Comparison of ENCODE assay signal across 1 cellular context in the genomic region with DNA sequence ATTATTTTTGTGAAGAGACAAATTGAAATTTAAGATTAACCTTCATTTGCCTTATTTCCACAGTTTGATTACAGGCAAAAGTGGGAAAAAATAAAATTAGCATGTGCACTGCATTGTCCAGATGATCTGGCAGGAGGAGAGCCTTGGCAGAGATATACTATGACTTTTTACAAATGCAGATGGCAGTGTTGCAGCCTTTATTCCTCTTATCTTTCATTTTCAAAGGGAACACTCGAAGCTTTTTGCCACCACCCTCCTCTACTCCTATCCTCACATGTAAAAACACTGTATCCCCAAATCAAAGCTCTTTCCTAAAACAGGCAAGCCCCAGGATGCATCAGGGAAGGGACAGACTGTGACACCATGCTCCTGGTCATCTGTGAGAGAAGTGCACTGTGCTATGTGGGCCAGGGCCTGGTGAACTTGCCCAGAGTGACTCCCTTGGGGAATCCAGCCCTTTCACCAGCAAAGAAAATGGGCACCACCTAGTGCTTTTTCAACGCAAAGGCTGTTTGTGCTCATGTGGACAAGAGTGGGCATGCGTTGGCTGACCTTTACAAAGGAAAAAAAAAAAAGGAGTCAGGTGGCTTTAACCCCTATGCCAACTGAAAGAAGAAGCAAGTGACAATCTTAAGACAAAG.
TF ChIP-seq lines count a peak whose summit lies in the region.

No MANE protein-coding gene starts in this region.

TF ChIP-seq in HepG2, 621 proteins besides CTCF, POLR2A, EP300 and RAD21 (continued from another document):
- TF ChIP-seq, protein P1, sequence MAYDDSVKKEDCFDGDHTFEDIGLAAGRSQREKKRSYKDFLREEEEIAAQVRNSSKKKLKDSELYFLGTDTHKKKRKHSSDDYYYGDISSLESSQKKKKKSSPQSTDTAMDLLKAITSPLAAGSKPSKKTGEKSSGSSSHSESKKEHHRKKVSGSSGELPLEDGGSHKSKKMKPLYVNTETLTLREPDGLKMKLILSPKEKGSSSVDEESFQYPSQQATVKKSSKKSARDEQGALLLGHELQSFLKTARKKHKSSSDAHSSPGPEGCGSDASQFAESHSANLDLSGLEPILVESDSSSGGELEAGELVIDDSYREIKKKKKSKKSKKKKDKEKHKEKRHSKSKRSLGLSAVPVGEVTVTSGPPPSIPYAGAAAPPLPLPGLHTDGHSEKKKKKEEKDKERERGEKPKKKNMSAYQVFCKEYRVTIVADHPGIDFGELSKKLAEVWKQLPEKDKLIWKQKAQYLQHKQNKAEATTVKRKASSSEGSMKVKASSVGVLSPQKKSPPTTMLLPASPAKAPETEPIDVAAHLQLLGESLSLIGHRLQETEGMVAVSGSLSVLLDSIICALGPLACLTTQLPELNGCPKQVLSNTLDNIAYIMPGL (CRISPR knock-in tag; IDR thresholded peaks at IDR 0.05; ENCODE audit: borderline replicate concordance in 1 of 2, low read depth in 1 of 2), result 0 out of 4 replicates have a peak, but pooled peaks of 1 of the 2 experiments have one; percentile 52
- TF ChIP-seq REXO4 (CRISPR knock-in tag; IDR thresholded peaks at IDR 0.05; ENCODE audit: borderline replicate concordance) (no peak), POGK (CRISPR knock-in tag; conservative IDR thresholded peaks at IDR 0.05) (no peak), FOXA1 (IDR thresholded peaks at IDR 0.05) (no peak), FOXA1 (CRISPR knock-in tag; IDR thresholded peaks at IDR 0.05) (no peak), STAG1 (CRISPR knock-in tag; IDR thresholded peaks at IDR 0.05) (peak; percentile 88), RBM39 (IDR thresholded peaks at IDR 0.05; ENCODE audit: low read depth, low read length, poor library complexity, severe bottlenecking) (no peak), HMG20B (CRISPR knock-in tag; conservative IDR thresholded peaks at IDR 0.05) (no peak), RELA (CRISPR knock-in tag; IDR thresholded peaks at IDR 0.05) (no peak), PHF5A (CRISPR knock-in tag; IDR thresholded peaks at IDR 0.05; ENCODE audit: low read depth, unreplicated experiment) (no peak), ZNF672 (CRISPR knock-in tag; IDR thresholded peaks at IDR 0.05) (no peak), HIC2 (CRISPR knock-in tag; IDR thresholded peaks at IDR 0.05; ENCODE audit: low read depth) (0 out of 2 replicates have a peak, but pooled peaks have one; percentile 32), KLF16 (CRISPR knock-in tag; IDR thresholded peaks at IDR 0.05) (0 out of 4 replicates have a peak, but pooled peaks of 1 of the 2 experiments have one; percentile 26), GATAD2A (CRISPR knock-in tag; IDR thresholded peaks at IDR 0.05) (0 out of 2 replicates have a peak, but pooled peaks have one; percentile 20), MEIS1 (CRISPR knock-in tag; IDR thresholded peaks at IDR 0.05; ENCODE audit: borderline replicate concordance) (no peak), NFIB (CRISPR knock-in tag; IDR thresholded peaks at IDR 0.05; ENCODE audit: borderline replicate concordance) (no peak), MZF1 (CRISPR knock-in tag; IDR thresholded peaks at IDR 0.05; ENCODE audit: borderline replicate concordance) (no peak), ZKSCAN1 (IDR thresholded peaks at IDR 0.05; ENCODE audit: low read length) (no peak), ELF4 (CRISPR knock-in tag; IDR thresholded peaks at IDR 0.05; ENCODE audit: borderline replicate concordance) (no peak), CEBPG (CRISPR knock-in tag; IDR thresholded peaks at IDR 0.05) (no peak), ZBTB26 (CRISPR knock-in tag; IDR thresholded peaks at IDR 0.05; ENCODE audit: borderline replicate concordance) (no peak), NFATC3 (CRISPR knock-in tag; IDR thresholded peaks at IDR 0.05) (no peak), GTF3A (CRISPR knock-in tag; conservative IDR thresholded peaks at IDR 0.05) (no peak), ZSCAN9 (CRISPR knock-in tag; IDR thresholded peaks at IDR 0.05; ENCODE audit: borderline replicate concordance) (0 out of 2 replicates have a peak, but pooled peaks have one; percentile 74), CREM (IDR thresholded peaks at IDR 0.05) (no peak), CREM (CRISPR knock-in tag; IDR thresholded peaks at IDR 0.05) (no peak), ADNP (CRISPR knock-in tag; IDR thresholded peaks at IDR 0.05) (no peak), ZBTB21 (CRISPR knock-in tag; IDR thresholded peaks at IDR 0.05) (no peak)
- TF ChIP-seq, protein P2, sequence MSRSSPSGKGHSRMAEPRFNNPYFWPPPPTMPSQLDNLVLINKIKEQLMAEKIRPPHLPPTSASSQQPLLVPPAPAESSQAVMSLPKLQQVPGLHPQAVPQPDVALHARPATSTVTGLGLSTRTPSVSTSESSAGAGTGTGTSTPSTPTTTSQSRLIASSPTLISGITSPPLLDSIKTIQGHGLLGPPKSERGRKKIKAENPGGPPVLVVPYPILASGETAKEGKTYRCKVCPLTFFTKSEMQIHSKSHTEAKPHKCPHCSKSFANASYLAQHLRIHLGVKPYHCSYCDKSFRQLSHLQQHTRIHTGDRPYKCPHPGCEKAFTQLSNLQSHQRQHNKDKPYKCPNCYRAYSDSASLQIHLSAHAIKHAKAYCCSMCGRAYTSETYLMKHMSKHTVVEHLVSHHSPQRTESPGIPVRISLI (CRISPR knock-in tag; IDR thresholded peaks at IDR 0.05; ENCODE audit: borderline replicate concordance), result peak; percentile 68
- TF ChIP-seq, protein P3, sequence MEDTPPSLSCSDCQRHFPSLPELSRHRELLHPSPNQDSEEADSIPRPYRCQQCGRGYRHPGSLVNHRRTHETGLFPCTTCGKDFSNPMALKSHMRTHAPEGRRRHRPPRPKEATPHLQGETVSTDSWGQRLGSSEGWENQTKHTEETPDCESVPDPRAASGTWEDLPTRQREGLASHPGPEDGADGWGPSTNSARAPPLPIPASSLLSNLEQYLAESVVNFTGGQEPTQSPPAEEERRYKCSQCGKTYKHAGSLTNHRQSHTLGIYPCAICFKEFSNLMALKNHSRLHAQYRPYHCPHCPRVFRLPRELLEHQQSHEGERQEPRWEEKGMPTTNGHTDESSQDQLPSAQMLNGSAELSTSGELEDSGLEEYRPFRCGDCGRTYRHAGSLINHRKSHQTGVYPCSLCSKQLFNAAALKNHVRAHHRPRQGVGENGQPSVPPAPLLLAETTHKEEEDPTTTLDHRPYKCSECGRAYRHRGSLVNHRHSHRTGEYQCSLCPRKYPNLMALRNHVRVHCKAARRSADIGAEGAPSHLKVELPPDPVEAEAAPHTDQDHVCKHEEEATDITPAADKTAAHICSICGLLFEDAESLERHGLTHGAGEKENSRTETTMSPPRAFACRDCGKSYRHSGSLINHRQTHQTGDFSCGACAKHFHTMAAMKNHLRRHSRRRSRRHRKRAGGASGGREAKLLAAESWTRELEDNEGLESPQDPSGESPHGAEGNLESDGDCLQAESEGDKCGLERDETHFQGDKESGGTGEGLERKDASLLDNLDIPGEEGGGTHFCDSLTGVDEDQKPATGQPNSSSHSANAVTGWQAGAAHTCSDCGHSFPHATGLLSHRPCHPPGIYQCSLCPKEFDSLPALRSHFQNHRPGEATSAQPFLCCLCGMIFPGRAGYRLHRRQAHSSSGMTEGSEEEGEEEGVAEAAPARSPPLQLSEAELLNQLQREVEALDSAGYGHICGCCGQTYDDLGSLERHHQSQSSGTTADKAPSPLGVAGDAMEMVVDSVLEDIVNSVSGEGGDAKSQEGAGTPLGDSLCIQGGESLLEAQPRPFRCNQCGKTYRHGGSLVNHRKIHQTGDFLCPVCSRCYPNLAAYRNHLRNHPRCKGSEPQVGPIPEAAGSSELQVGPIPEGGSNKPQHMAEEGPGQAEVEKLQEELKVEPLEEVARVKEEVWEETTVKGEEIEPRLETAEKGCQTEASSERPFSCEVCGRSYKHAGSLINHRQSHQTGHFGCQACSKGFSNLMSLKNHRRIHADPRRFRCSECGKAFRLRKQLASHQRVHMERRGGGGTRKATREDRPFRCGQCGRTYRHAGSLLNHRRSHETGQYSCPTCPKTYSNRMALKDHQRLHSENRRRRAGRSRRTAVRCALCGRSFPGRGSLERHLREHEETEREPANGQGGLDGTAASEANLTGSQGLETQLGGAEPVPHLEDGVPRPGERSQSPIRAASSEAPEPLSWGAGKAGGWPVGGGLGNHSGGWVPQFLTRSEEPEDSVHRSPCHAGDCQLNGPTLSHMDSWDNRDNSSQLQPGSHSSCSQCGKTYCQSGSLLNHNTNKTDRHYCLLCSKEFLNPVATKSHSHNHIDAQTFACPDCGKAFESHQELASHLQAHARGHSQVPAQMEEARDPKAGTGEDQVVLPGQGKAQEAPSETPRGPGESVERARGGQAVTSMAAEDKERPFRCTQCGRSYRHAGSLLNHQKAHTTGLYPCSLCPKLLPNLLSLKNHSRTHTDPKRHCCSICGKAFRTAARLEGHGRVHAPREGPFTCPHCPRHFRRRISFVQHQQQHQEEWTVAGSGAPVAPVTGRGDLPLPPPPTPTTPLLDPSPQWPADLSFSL (CRISPR knock-in tag; IDR thresholded peaks at IDR 0.05), result no peak
- TF ChIP-seq, protein P4, sequence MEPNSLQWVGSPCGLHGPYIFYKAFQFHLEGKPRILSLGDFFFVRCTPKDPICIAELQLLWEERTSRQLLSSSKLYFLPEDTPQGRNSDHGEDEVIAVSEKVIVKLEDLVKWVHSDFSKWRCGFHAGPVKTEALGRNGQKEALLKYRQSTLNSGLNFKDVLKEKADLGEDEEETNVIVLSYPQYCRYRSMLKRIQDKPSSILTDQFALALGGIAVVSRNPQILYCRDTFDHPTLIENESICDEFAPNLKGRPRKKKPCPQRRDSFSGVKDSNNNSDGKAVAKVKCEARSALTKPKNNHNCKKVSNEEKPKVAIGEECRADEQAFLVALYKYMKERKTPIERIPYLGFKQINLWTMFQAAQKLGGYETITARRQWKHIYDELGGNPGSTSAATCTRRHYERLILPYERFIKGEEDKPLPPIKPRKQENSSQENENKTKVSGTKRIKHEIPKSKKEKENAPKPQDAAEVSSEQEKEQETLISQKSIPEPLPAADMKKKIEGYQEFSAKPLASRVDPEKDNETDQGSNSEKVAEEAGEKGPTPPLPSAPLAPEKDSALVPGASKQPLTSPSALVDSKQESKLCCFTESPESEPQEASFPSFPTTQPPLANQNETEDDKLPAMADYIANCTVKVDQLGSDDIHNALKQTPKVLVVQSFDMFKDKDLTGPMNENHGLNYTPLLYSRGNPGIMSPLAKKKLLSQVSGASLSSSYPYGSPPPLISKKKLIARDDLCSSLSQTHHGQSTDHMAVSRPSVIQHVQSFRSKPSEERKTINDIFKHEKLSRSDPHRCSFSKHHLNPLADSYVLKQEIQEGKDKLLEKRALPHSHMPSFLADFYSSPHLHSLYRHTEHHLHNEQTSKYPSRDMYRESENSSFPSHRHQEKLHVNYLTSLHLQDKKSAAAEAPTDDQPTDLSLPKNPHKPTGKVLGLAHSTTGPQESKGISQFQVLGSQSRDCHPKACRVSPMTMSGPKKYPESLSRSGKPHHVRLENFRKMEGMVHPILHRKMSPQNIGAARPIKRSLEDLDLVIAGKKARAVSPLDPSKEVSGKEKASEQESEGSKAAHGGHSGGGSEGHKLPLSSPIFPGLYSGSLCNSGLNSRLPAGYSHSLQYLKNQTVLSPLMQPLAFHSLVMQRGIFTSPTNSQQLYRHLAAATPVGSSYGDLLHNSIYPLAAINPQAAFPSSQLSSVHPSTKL (CRISPR knock-in tag; IDR thresholded peaks at IDR 0.05), result 0 out of 2 replicates have a peak, but pooled peaks have one; percentile 14
TF ChIP-seq in HepG2: peak in this region for 21.
